ENCODE assay signal across 1 cellular context in genomic region chr7:87876040-87876758, GRCh38.
TF ChIP-seq lines count a peak whose summit lies in the region.

TSS of gene DBF4 (plus strand) at chr7:87876493. CDS start at chr7:87876733, 240 bp downstream.
A gene with protein sequence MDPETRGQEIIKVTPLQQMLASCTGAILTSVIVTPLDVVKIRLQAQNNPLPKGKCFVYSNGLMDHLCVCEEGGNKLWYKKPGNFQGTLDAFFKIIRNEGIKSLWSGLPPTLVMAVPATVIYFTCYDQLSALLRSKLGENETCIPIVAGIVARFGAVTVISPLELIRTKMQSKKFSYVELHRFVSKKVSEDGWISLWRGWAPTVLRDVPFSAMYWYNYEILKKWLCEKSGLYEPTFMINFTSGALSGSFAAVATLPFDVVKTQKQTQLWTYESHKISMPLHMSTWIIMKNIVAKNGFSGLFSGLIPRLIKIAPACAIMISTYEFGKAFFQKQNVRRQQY (minus strand): TSS chr7:87876360. CDS start chr7:87858727, 17,633 bp downstream.

TF ChIP-seq in K562, 482 proteins besides CTCF, POLR2A, EP300 and RAD21 (continued from another document and continues in another):
- TF ChIP-seq ZNF407 (IDR thresholded peaks at IDR 0.05; ENCODE audit: low read depth) (no peak), HMGXB4 (CRISPR knock-in tag; IDR thresholded peaks at IDR 0.05) (peak; percentile 30; the same call in 1 of the 2 replicates), REST (CRISPR knock-in tag; IDR thresholded peaks at IDR 0.05; ENCODE audit: low read depth) (peak; percentile 17; the same call in 1 of the 2 replicates), CCNT2 (IDR thresholded peaks at IDR 0.05; ENCODE audit: borderline replicate concordance, extremely low read depth, insufficient read length, low read depth, low read length) (peak; percentile 99), MAFF (IDR thresholded peaks at IDR 0.05; ENCODE audit: low read length) (no peak), NR3C1 (CRISPR knock-in tag; IDR thresholded peaks at IDR 0.05) (no peak), ZNF280B (CRISPR knock-in tag; IDR thresholded peaks at IDR 0.05) (no peak), ZBTB8A (IDR thresholded peaks at IDR 0.05; ENCODE audit: partially characterized antibody) (no peak), FOXM1 (IDR thresholded peaks at IDR 0.05; ENCODE audit: low read depth) (peak; percentile 79), FOXM1 (CRISPR knock-in tag; IDR thresholded peaks at IDR 0.05; ENCODE audit: low read depth) (no peak), ZKSCAN3 (CRISPR knock-in tag; IDR thresholded peaks at IDR 0.05) (no peak), ZNF175 (CRISPR knock-in tag; IDR thresholded peaks at IDR 0.05; ENCODE audit: low read depth) (peak; percentile 50; the same call in 1 of the 2 replicates), ZBED1 (IDR thresholded peaks at IDR 0.05) (no peak), TAL1 (IDR thresholded peaks at IDR 0.05) (no peak), SNAPC5 (CRISPR knock-in tag; IDR thresholded peaks at IDR 0.05) (no peak), HDAC2 (IDR thresholded peaks at IDR 0.05) (0 out of 2 replicates have a peak, but pooled peaks have one; percentile 15), KDM1A (IDR thresholded peaks at IDR 0.05) (no peak), HNRNPLL (IDR thresholded peaks at IDR 0.05; ENCODE audit: low read depth, low read length, poor library complexity, severe bottlenecking) (peak; percentile 99), ZNF316 (IDR thresholded peaks at IDR 0.05) (no peak), FOXA1 (IDR thresholded peaks at IDR 0.05; ENCODE audit: borderline replicate concordance) (no peak), POLR2AphosphoS2 (IDR thresholded peaks at IDR 0.05; ENCODE audit: low read length) (no peak), RBFOX2 (IDR thresholded peaks at IDR 0.05; ENCODE audit: low read depth, low read length) (peak; percentile 94), CHD4 (IDR thresholded peaks at IDR 0.05; ENCODE audit: insufficient read depth, insufficient replicate concordance, low read depth, low read length, poor library complexity, severe bottlenecking) (no peak), RFX1 (IDR thresholded peaks at IDR 0.05) (peak; percentile 39), GABPA (tag; conservative IDR thresholded peaks at IDR 0.05; ENCODE audit: low read depth) (peak; percentile 89)
- TF ChIP-seq, protein P1, sequence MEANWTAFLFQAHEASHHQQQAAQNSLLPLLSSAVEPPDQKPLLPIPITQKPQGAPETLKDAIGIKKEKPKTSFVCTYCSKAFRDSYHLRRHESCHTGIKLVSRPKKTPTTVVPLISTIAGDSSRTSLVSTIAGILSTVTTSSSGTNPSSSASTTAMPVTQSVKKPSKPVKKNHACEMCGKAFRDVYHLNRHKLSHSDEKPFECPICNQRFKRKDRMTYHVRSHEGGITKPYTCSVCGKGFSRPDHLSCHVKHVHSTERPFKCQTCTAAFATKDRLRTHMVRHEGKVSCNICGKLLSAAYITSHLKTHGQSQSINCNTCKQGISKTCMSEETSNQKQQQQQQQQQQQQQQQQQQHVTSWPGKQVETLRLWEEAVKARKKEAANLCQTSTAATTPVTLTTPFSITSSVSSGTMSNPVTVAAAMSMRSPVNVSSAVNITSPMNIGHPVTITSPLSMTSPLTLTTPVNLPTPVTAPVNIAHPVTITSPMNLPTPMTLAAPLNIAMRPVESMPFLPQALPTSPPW (CRISPR knock-in tag; IDR thresholded peaks at IDR 0.05): peak; percentile 84
- TF ChIP-seq, protein P2, sequence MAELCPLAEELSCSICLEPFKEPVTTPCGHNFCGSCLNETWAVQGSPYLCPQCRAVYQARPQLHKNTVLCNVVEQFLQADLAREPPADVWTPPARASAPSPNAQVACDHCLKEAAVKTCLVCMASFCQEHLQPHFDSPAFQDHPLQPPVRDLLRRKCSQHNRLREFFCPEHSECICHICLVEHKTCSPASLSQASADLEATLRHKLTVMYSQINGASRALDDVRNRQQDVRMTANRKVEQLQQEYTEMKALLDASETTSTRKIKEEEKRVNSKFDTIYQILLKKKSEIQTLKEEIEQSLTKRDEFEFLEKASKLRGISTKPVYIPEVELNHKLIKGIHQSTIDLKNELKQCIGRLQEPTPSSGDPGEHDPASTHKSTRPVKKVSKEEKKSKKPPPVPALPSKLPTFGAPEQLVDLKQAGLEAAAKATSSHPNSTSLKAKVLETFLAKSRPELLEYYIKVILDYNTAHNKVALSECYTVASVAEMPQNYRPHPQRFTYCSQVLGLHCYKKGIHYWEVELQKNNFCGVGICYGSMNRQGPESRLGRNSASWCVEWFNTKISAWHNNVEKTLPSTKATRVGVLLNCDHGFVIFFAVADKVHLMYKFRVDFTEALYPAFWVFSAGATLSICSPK (IDR thresholded peaks at IDR 0.05; ENCODE audit: borderline replicate concordance): no peak
- TF ChIP-seq, protein P3, sequence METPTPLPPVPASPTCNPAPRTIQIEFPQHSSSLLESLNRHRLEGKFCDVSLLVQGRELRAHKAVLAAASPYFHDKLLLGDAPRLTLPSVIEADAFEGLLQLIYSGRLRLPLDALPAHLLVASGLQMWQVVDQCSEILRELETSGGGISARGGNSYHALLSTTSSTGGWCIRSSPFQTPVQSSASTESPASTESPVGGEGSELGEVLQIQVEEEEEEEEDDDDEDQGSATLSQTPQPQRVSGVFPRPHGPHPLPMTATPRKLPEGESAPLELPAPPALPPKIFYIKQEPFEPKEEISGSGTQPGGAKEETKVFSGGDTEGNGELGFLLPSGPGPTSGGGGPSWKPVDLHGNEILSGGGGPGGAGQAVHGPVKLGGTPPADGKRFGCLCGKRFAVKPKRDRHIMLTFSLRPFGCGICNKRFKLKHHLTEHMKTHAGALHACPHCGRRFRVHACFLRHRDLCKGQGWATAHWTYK (CRISPR knock-in tag; IDR thresholded peaks at IDR 0.05): no peak
- TF ChIP-seq, protein P4, sequence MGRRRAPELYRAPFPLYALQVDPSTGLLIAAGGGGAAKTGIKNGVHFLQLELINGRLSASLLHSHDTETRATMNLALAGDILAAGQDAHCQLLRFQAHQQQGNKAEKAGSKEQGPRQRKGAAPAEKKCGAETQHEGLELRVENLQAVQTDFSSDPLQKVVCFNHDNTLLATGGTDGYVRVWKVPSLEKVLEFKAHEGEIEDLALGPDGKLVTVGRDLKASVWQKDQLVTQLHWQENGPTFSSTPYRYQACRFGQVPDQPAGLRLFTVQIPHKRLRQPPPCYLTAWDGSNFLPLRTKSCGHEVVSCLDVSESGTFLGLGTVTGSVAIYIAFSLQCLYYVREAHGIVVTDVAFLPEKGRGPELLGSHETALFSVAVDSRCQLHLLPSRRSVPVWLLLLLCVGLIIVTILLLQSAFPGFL (CRISPR knock-in tag; IDR thresholded peaks at IDR 0.05): no peak
- TF ChIP-seq, protein P5, sequence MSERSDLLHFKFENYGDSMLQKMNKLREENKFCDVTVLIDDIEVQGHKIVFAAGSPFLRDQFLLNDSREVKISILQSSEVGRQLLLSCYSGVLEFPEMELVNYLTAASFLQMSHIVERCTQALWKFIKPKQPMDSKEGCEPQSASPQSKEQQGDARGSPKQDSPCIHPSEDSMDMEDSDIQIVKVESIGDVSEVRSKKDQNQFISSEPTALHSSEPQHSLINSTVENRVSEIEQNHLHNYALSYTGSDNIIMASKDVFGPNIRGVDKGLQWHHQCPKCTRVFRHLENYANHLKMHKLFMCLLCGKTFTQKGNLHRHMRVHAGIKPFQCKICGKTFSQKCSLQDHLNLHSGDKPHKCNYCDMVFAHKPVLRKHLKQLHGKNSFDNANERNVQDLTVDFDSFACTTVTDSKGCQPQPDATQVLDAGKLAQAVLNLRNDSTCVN (CRISPR knock-in tag; IDR thresholded peaks at IDR 0.05): peak; percentile 14; the same call in 1 of the 2 replicates
